Comparison of ENCODE assay signal across 9 cellular contexts in the genomic region with DNA sequence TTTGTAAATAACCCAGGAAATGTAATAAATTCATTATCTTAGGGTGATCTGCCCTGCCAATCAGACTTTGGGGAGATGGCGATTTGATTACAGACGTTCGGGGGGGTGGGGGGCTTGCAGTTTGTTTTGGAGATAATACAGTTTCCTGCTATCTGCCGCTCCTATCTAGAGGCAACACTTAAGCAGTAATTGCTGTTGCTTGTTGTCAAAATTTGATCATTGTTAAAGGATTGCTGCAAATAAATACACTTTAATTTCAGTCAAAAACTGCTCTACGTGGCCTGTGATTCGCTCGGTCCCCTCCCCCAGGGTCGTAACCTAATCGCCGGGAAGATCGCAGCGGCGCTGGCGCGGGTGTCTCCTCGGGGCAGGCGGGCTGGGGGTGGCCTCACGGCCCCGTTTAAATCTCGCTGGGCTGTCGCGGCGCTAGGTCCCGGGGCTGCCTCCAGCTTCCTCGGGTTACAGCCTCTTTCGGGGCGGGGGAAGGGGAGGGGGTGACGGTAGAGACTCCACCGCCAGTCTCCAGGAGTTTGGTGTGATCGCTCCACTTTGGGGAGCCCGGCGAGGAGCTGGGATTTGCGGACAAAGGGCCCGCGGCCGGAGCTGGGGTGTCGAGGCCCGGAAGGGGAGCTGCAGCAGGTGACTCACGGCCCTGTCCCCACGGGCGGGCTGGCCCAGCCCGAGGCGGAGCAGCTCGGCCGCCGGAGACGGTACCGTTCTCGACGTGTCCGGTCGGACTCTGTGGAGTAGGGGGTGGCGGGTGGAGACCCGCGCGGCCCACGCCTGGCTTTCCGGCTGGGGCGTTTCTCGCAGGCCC. TPM values are rescaled to one million over a fixed set of nuclear protein-coding genes. Genes with fewer than 3 reads are reported as not detected.
A peak's percentile ranks its signal among the peaks of the same experiment; 100 is the strongest.
DNase-seq lines count a peak whose midpoint lies in the region; TF ChIP-seq lines count a peak whose summit lies in the region.
"Had no signal": no experiment of that assay in that cellular context is flagged by ENCODE, and none has a peak within 500 bp of the region (broad histone marks: within the 10 kb centered on the region; RNA-seq: fewer than 3 reads in every experiment).

No MANE protein-coding gene starts in this region.

- in situ Hi-C loops in Caki2 (cut with HindIII; ENCODE audit: low pct_unique_long_range_greater_than_20kb, low sequenced_read_pairs), result no loop called here

- intact Hi-C loops in esophagus squamous epithelium (cut with DNase I), result no loop called here

- H3K79me2 ChIP-seq in osteoblast (ENCODE audit: insufficient read depth, low read length), result peaks cover 84% of the 10 kb centered on the region

- H3K27me3 ChIP-seq in esophagus squamous epithelium, result peaks cover 0 to 99% (median 10%) of the 10 kb centered on the region in 4 donors
- H3K27me3 ChIP-seq in osteoblast (ENCODE audit: insufficient read depth, low read length), result no peaks in the 10 kb centered on the region

- no peak overlapping the region for H2AFZ ChIP-seq in osteoblast (ENCODE audit: low read length)

- DNase-seq in Caki2 (ENCODE audit: low read depth) (peak; percentile 58), NCI-H69 (lab: John Stamatoyannopoulos, UW) (peak; percentile 44), esophagus squamous epithelium (lab: John Stamatoyannopoulos, UW) (no peak), osteoblast (ENCODE audit: insufficient read length, low spot score, missing footprints) (peak; percentile 99), T-helper 9 cell (no peak), midbrain (lab: John Stamatoyannopoulos, UW) (no peak), COLO829 (ENCODE audit: low spot score) (no peak)
- no peak for DNase-seq in stimulated activated CD4-positive, alpha-beta T cell treated with anti-CD3 and anti-CD28 coated beads, Interleukin-2, amount 100 ng/mL, for 24 hours
- DNase-seq: stimulated activated CD8-positive, alpha-beta memory T cell treated with anti-CD3 and anti-CD28 coated beads, Interleukin-4, amount 100 ng/mL, for 48 hours had no signal

- TF ChIP-seq POLR2A in esophagus squamous epithelium (IDR thresholded peaks at IDR 0.05), result no peak

- H3K9me3 ChIP-seq in esophagus squamous epithelium, result no peaks in the 10 kb centered on the region
- H3K9me3 ChIP-seq in osteoblast (ENCODE audit: low read depth, low read length), result no peaks in the 10 kb centered on the region

- peak overlapping the region; percentile 90 for H3K4me2 ChIP-seq in osteoblast (ENCODE audit: insufficient read depth, low read length)

- H3K27ac ChIP-seq in esophagus squamous epithelium (peak overlapping the region; percentile 50 to 91 (median 61)), osteoblast (ENCODE audit: low read depth, low read length) (peak overlapping the region; percentile 96)

- 14 to 26% methylated on average over 4 to 8 of the region's 60 CpGs for WGBS in esophagus squamous epithelium, 2 donors

- H3K36me3 ChIP-seq in esophagus squamous epithelium (no peaks in the 10 kb centered on the region), osteoblast (ENCODE audit: insufficient read depth, low read length) (peaks cover 8% of the 10 kb centered on the region)

- H3K4me3 ChIP-seq in esophagus squamous epithelium (peak overlapping the region; percentile 57 to 83 (median 63)), osteoblast (ENCODE audit: insufficient read depth, low read length) (peak overlapping the region; percentile 96)

- peaks cover 22% of the 10 kb centered on the region for H4K20me1 ChIP-seq in osteoblast (ENCODE audit: insufficient read depth, low read length)

- TF ChIP-seq CTCF in esophagus squamous epithelium (IDR thresholded peaks at IDR 0.05), result no peak
- TF ChIP-seq CTCF in osteoblast (IDR thresholded peaks at IDR 0.05; ENCODE audit: extremely low read depth, low read depth, low read length), result no peak

- peaks cover 3 to 55% (median 32%) of the 10 kb centered on the region in 3 donors for H3K4me1 ChIP-seq in esophagus squamous epithelium
- peaks cover 38% of the 10 kb centered on the region for H3K4me1 ChIP-seq in osteoblast (ENCODE audit: insufficient read depth, low read length)

RNA-seq across cellular contexts. Expression of a gene that starts 4.1 kb away (rescaled TPM):
- total RNA-seq in Caki2 (2014; rRNA removed; shearing (Covaris generic); ENCODE audit: low replicate concordance), result 73.5 and 88.4 TPM in 2 replicates
- total RNA-seq in esophagus squamous epithelium (1 to 10 TPM; 2.2 to 6.0 (median 3.4) TPM), osteoblast (39.4 and 41.0 TPM in 2 replicates)

Comparison
In these comparisons a context has a peak if more than half of its experiments do, and no peak if none do; other contexts are left out.
1. DNase-seq: peak in Caki2 (single experiment), NCI-H69 (single experiment) and osteoblast (single experiment); none in esophagus squamous epithelium (single experiment), T-helper 9 cell (single experiment), midbrain (single experiment), COLO829 (single experiment) and stimulated activated CD4-positive, alpha-beta T cell treated with anti-CD3 and anti-CD28 coated beads, Interleukin-2, amount 100 ng/mL, for 24 hours (0 of 2).